ENCODE assay signal across 27 cellular contexts in the genomic region with DNA sequence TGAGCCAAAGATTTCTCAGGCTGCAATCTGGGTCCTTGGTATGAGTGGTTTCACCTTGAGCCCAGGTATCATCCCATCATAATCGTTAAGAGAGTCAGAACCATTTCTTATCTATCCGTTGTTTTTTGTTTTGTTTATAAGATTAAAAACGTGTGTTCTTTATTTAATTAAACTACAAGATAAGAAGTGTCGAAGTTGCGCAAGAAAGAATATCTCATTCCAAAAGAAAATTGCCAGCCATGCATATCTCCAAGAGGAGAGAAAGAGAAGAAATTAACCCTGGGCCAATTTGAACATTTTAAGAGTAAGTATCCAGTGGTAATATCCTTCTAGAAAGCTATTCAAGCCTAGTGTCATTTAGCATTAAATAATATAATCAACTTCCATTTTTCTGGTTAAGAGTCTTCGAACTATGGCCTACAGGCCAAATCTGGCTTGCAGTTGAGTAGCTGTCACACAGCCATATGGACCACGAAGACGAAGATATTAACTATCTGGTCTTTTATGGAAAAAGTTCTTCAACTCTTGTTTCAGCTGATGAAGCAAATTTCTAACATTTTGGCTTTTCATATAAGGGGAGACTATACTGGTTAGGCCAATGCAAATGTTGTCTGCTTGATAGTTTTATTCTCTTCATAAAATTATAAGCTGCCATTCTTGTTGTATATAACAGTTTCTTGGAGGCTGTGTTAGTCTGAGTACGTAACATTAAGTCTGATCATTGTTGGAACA.
"Had no signal": no experiment of that assay in that cellular context is flagged by ENCODE, and none has a peak within 500 bp of the region (broad histone marks: within the 10 kb centered on the region; RNA-seq: fewer than 3 reads in every experiment).

No MANE protein-coding gene starts in this region.

- H3K79me2 ChIP-seq: parathyroid adenoma had no signal

- H3K27ac ChIP-seq: neural progenitor cell, ovary, parathyroid adenoma, psoas muscle, skin epidermis, spleen, suprapubic skin, testis, tibial artery, transverse colon, upper lobe of right lung, uterus had no signal

- H3K9ac ChIP-seq: neural progenitor cell, parathyroid adenoma had no signal

- DNase-seq: natural killer cell; occipital lobe; ovary; posterior cingulate gyrus; psoas muscle; right cardiac atrium; spleen; stimulated activated CD4-positive, alpha-beta T cell treated with anti-CD3 and anti-CD28 coated beads, Interleukin-12 subunit alpha, Interleukin-12 subunit beta, amount 100 ng/mL, for 4 hours; stimulated activated CD4-positive, alpha-beta T cell treated with anti-CD3 and anti-CD28 coated beads, Interleukin-1b, Interleukin-23, amount 100 ng/mL, for 48 hours; stimulated activated CD4-positive, alpha-beta T cell treated with anti-CD3 and anti-CD28 coated beads, Interleukin-4, amount 100 ng/mL, for 1 hour; stimulated activated CD4-positive, alpha-beta T cell treated with anti-CD3 and anti-CD28 coated beads, Interleukin-4, amount 100 ng/mL, for 4 hours; stimulated activated CD8-positive, alpha-beta memory T cell treated with anti-CD3 and anti-CD28 coated beads, Interleukin-4, amount 100 ng/mL, for 48 hours; stimulated activated naive CD4-positive, alpha-beta T cell; stimulated activated naive CD8-positive, alpha-beta T cell treated with anti-CD3 and anti-CD28 coated beads, Interleukin-15, amount 100 ng/mL, for 72 hours; stimulated activated naive CD8-positive, alpha-beta T cell treated with anti-CD3 and anti-CD28 coated beads, Interleukin-15, Interleukin-2, amounts not matched to agents 100 U/mL and 50 U/mL, for 24 hours; testis; tibial artery; transverse colon; upper lobe of right lung; uterus had no signal

- H3K9me3 ChIP-seq: ovary, psoas muscle, spleen, suprapubic skin, testis, tibial artery, transverse colon, upper lobe of right lung, uterus had no signal

- H3K4me3 ChIP-seq: neural progenitor cell, ovary, psoas muscle, skin epidermis, smooth muscle cell, spleen, suprapubic skin, testis, tibial artery, transverse colon, upper lobe of right lung, uterus had no signal

- H3K36me3 ChIP-seq: neural progenitor cell, ovary, spleen, suprapubic skin, tibial artery, transverse colon, upper lobe of right lung, uterus had no signal

- H3K4me2 ChIP-seq: neural progenitor cell, smooth muscle cell had no signal

- ATAC-seq: natural killer cell; psoas muscle; right cardiac atrium; sciatic nerve; stimulated activated memory B cell treated with anti-CD40 and anti-IgM and Interleukin-4, amounts not matched to agents 10 μg/mL and 1 μg/mL and 100 μg/mL, for 72 hours; stimulated activated naive CD8-positive, alpha-beta T cell treated with anti-CD3 and anti-CD28 coated beads, Interleukin-15, amount 100 ng/mL, for 72 hours; stimulated activated naive CD8-positive, alpha-beta T cell treated with anti-CD3 and anti-CD28 coated beads, Interleukin-15, Interleukin-2, amounts not matched to agents 100 U/mL and 50 U/mL, for 24 hours; upper lobe of right lung had no signal

- H3K4me1 ChIP-seq: neural progenitor cell, parathyroid adenoma, psoas muscle, spleen, suprapubic skin, testis, tibial artery, transverse colon, upper lobe of right lung, uterus had no signal

- H3K27me3 ChIP-seq: neural progenitor cell, ovary, suprapubic skin, testis, tibial artery, transverse colon, upper lobe of right lung, uterus had no signal

- H2AFZ ChIP-seq: neural progenitor cell, parathyroid adenoma had no signal
